ENCODE assay signal across 13 cellular contexts in genomic region chr7:92423646-92424045, GRCh38. TPM values are rescaled to one million over a fixed set of nuclear protein-coding genes. Genes with fewer than 3 reads are reported as not detected.
A peak's percentile ranks its signal among the peaks of the same experiment; 100 is the strongest.
DNase-seq lines count a peak whose midpoint lies in the region; ATAC-seq, FAIRE-seq and TF ChIP-seq lines count a peak whose summit lies in the region.
"Had no signal": no experiment of that assay in that cellular context is flagged by ENCODE, and none has a peak within 500 bp of the region (broad histone marks: within the 10 kb centered on the region; RNA-seq: fewer than 3 reads in every experiment).

No MANE protein-coding gene starts in this region.

- no peak overlapping the region for H3K27ac ChIP-seq in right cardiac atrium (ENCODE audit: low read length)
- peak overlapping the region; percentile 70; the same call in 1 of the 2 replicates for H3K27ac ChIP-seq in WERI-Rb-1
- peak overlapping the region; percentile 43 for H3K27ac ChIP-seq in lower lobe of right lung
- H3K27ac ChIP-seq: ascending aorta, SJSA1 had no signal

- ATAC-seq in right cardiac atrium (peak; percentile 14 to 35), Right ventricle myocardium inferior (no peak), lower lobe of right lung (peak; percentile 25 to 36), GM21423 (IDR thresholded peaks at IDR 0.05; ENCODE audit: unreplicated experiment) (no peak)

- H3K9me3 ChIP-seq in right cardiac atrium (ENCODE audit: control insufficient read depth, low read length) (no peaks in the 10 kb centered on the region), WERI-Rb-1 (ENCODE audit: severe bottlenecking) (no peaks in the 10 kb centered on the region), lower lobe of right lung (no peaks in the 10 kb centered on the region)
- H3K9me3 ChIP-seq: ascending aorta, SJSA1 had no signal

- no peaks in the 10 kb centered on the region for H3K36me3 ChIP-seq in WERI-Rb-1
- H3K36me3 ChIP-seq in lower lobe of right lung, result no peaks in the 10 kb centered on the region
- H3K36me3 ChIP-seq: ascending aorta, SJSA1 had no signal

- H3K27me3 ChIP-seq in right cardiac atrium (ENCODE audit: control insufficient read depth, insufficient read depth) (no peaks in the 10 kb centered on the region), WERI-Rb-1 (ENCODE audit: insufficient read depth, low read depth, severe bottlenecking) (no peaks in the 10 kb centered on the region), lower lobe of right lung (ENCODE audit: low read depth) (peaks cover 17% of the 10 kb centered on the region)
- H3K27me3 ChIP-seq: ascending aorta, SJSA1 had no signal

- WGBS in right cardiac atrium, result 79% methylated on average over 4 of the region's 4 CpGs

- TF ChIP-seq CTCF in WERI-Rb-1 (IDR thresholded peaks at IDR 0.05; ENCODE audit: low read depth, low read length) (no peak), lower lobe of right lung (IDR thresholded peaks at IDR 0.05) (no peak)

- intact Hi-C loops in right cardiac atrium (cut with DNase I), result no loop called here
- intact Hi-C loops in Right ventricle myocardium inferior (cut with DNase I), result loop anchor here (2.0 kb wide), 1 partner anchor 631 kb away; no protein-coding TSS in a partner anchor
- intact Hi-C loops in lower lobe of right lung (cut with DNase I), result no loop called here

- H3K4me3 ChIP-seq in right cardiac atrium (ENCODE audit: low read length) (no peak overlapping the region), WERI-Rb-1 (ENCODE audit: low read depth, low read length) (no peak overlapping the region), lower lobe of right lung (peak overlapping the region; percentile 57)

- FAIRE-seq in urothelium cell line (lab: Jason Lieb, UNC) (peak; percentile 99), GM19239 (lab: Jason Lieb, UNC) (no peak)

- H3K4me1 ChIP-seq in right cardiac atrium (ENCODE audit: control insufficient read depth, insufficient read depth, low read length) (no peaks in the 10 kb centered on the region), lower lobe of right lung (peaks cover 6% of the 10 kb centered on the region)
- H3K4me1 ChIP-seq: ascending aorta had no signal

- no peak for DNase-seq in right cardiac atrium
- no peak for DNase-seq in Right ventricle myocardium inferior (ENCODE audit: missing footprints)
- no peak for DNase-seq in WERI-Rb-1
- no peak for DNase-seq in lower lobe of right lung
- no peak for DNase-seq in urothelium cell line (ENCODE audit: low spot score)
- DNase-seq in GM19239 (ENCODE audit: insufficient read length, low spot score), result no peak
- no peak for DNase-seq in NCI-H2196 treated with DMSO at 0.1 percent for 48 hours (lab: John Stamatoyannopoulos, UW; ENCODE audit: unreplicated experiment)

RNA-seq across cellular contexts. Expression of gene GATAD1, which starts 23.6 kb away (rescaled TPM):
- total RNA-seq in right cardiac atrium, result 10 to 100 TPM; 18.0 to 21.5 (median 18.2) TPM
- polyA plus RNA-seq in right cardiac atrium, result 15.5 TPM
- total RNA-seq in Right ventricle myocardium inferior, result 11.8 TPM
- 39.9 TPM for total RNA-seq in lower lobe of right lung

RNA-seq across cellular contexts. Expression of gene ERVW-1, which starts 54.1 kb away (rescaled TPM):
- total RNA-seq in right cardiac atrium (not detected), Right ventricle myocardium inferior (not detected), lower lobe of right lung (not detected)
- 0.07 TPM for polyA plus RNA-seq in right cardiac atrium
- total RNA-seq: ascending aorta, H4, LHCN-M2, NCI-H460, SJSA1 had no signal

Comparison
In these comparisons a context has a peak if more than half of its experiments do, and no peak if none do; other contexts are left out.
1. ATAC-seq: peak in right cardiac atrium (2 of 2) and lower lobe of right lung (2 of 2); none in Right ventricle myocardium inferior (single experiment) and GM21423 (single experiment).